Comparison of ENCODE assay signal across 9 cellular contexts in the genomic region with DNA sequence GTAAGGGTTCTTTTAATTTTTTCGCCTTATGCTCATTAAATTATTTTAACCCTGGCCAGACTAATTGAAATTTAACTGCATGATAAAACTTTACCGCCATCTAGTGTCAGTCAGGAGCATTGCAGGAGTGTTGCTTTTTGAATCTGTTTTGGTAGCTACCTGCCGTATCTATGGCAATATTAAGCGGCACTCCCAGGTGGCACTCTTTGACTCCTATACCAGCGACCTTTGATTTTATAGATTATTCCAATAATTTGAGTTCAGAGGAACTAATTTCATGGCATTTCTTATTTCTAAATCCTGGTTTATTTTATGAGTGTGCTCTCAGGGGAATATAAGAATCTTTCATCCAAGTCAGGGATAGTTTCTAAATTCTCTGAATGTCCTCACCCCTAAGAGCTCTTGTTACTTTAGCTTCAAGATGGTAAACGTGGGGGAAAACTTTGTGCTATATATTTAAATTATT.
DNase-seq lines count a peak whose midpoint lies in the region; ATAC-seq and TF ChIP-seq lines count a peak whose summit lies in the region.
"Had no signal": no experiment of that assay in that cellular context is flagged by ENCODE, and none has a peak within 500 bp of the region (broad histone marks: within the 10 kb centered on the region; RNA-seq: fewer than 3 reads in every experiment).

No MANE protein-coding gene starts in this region.

- ATAC-seq in DND-41 (ENCODE audit: insufficient read depth, low read depth) (peak; percentile 75), GM21723 (IDR thresholded peaks at IDR 0.05; ENCODE audit: unreplicated experiment) (peak; percentile 53), GM19328 (IDR thresholded peaks at IDR 0.05; ENCODE audit: unreplicated experiment) (no peak)
- ATAC-seq in stimulated activated naive CD8-positive, alpha-beta T cell treated with anti-CD3 and anti-CD28 coated beads, Interleukin-15, Interleukin-2, amounts not matched to agents 100 U/mL and 50 U/mL, for 24 hours = no peak

- H3K79me2 ChIP-seq in DND-41 (ENCODE audit: insufficient read depth, low read length) (no peaks in the 10 kb centered on the region), mesendoderm (ENCODE audit: control insufficient read depth, insufficient read depth, low read length) (no peaks in the 10 kb centered on the region)

- H2BK5ac ChIP-seq in mesendoderm (ENCODE audit: low read length) = no peak overlapping the region

- peak overlapping the region; percentile 39 for H3K4me3 Mint-ChIP-seq in T-helper 2 cell treated with Interferon-gamma antibody and Interleukin-4, amounts not matched to agents 5 μg/mL and 100 μg/mL, for 36 hours
- H3K4me3 Mint-ChIP-seq: activated naive CD4-positive, alpha-beta T cell treated with anti-CD3 and anti-CD28 coated beads, Interleukin-2, amount 50 U/mL, for 24 hours had no signal

- no peak overlapping the region for H3K27ac Mint-ChIP-seq in T-helper 2 cell treated with Interferon-gamma antibody and Interleukin-4, amounts not matched to agents 5 μg/mL and 100 μg/mL, for 36 hours
- H3K27ac Mint-ChIP-seq: activated naive CD4-positive, alpha-beta T cell treated with anti-CD3 and anti-CD28 coated beads, Interleukin-2, amount 50 U/mL, for 24 hours had no signal

- H3K4me1 ChIP-seq in DND-41 (ENCODE audit: insufficient read depth, low read length) (no peaks in the 10 kb centered on the region), mesendoderm (ENCODE audit: control insufficient read depth, low read depth, low read length) (no peaks in the 10 kb centered on the region)

- H3K4me1 Mint-ChIP-seq in T-helper 2 cell treated with Interferon-gamma antibody and Interleukin-4, amounts not matched to agents 5 μg/mL and 100 μg/mL, for 36 hours (ENCODE audit: low read depth) = peaks cover 17% of the 10 kb centered on the region

- no peak overlapping the region for H3K23ac ChIP-seq in mesendoderm (ENCODE audit: low read length)

- H4K5ac ChIP-seq in mesendoderm (ENCODE audit: low read length) = no peak overlapping the region

- no peak overlapping the region for H2BK120ac ChIP-seq in mesendoderm (ENCODE audit: low read depth, low read length)

- DNase-seq in DND-41 = peak; percentile 50
- peak; percentile 39 for DNase-seq in NCI-H1105 (lab: John Stamatoyannopoulos, UW)
- peak; percentile 15 for DNase-seq in T-helper 2 cell treated with Interferon-gamma antibody and Interleukin-4, amounts not matched to agents 5 μg/mL and 100 μg/mL, for 36 hours (ENCODE audit: low spot score)
- DNase-seq in dermis blood vessel endothelial cell = peak; percentile 77
- DNase-seq in mesendoderm = peak; percentile 82
- peak; percentile 40 for DNase-seq in stimulated activated naive CD8-positive, alpha-beta T cell treated with anti-CD3 and anti-CD28 coated beads, Interleukin-15, Interleukin-2, amounts not matched to agents 100 U/mL and 50 U/mL, for 24 hours

- no peak overlapping the region for H2BK15ac ChIP-seq in mesendoderm (replicated peaks; ENCODE audit: low read depth)

- H3K79me1 ChIP-seq in mesendoderm (ENCODE audit: low read length) = no peaks in the 10 kb centered on the region

- no peaks in the 10 kb centered on the region for H4K20me1 ChIP-seq in DND-41 (ENCODE audit: insufficient read depth, low read length)

- H3K36me3 ChIP-seq in DND-41 (ENCODE audit: insufficient read depth, low read length) = no peaks in the 10 kb centered on the region
- no peaks in the 10 kb centered on the region for H3K36me3 ChIP-seq in mesendoderm (ENCODE audit: control insufficient read depth, insufficient read depth, low read length)

- H3K9me3 ChIP-seq in DND-41 (ENCODE audit: insufficient read depth, low read length, severe bottlenecking) = no peaks in the 10 kb centered on the region

- H3K27ac ChIP-seq in DND-41 (ENCODE audit: low read length) (no peak overlapping the region), mesendoderm (ENCODE audit: low read depth, low read length) (no peak overlapping the region)

- H3K4me2 ChIP-seq in DND-41 (ENCODE audit: insufficient read depth, low read length) (no peak overlapping the region), mesendoderm (ENCODE audit: low read length) (no peak overlapping the region)

- no peak overlapping the region for H3K9ac ChIP-seq in DND-41 (ENCODE audit: low read depth, low read length)
- no peak overlapping the region for H3K9ac ChIP-seq in mesendoderm (ENCODE audit: low read length)

- H3K18ac ChIP-seq in mesendoderm (ENCODE audit: low read length) = no peak overlapping the region

- H2AFZ ChIP-seq in DND-41 (ENCODE audit: low read depth, low read length) = no peak overlapping the region

- no peaks in the 10 kb centered on the region for H3K36me3 Mint-ChIP-seq in T-helper 2 cell treated with Interferon-gamma antibody and Interleukin-4, amounts not matched to agents 5 μg/mL and 100 μg/mL, for 36 hours (ENCODE audit: low read depth)
- H3K36me3 Mint-ChIP-seq: activated naive CD4-positive, alpha-beta T cell treated with anti-CD3 and anti-CD28 coated beads, Interleukin-2, amount 50 U/mL, for 24 hours had no signal

- H4K8ac ChIP-seq in mesendoderm (ENCODE audit: low read depth, low read length) = no peak overlapping the region

- H3K4me3 ChIP-seq in DND-41 (ENCODE audit: low read depth in 1 of 2, low read length in 2 of 2) (no peak overlapping the region), mesendoderm (ENCODE audit: low read length) (no peak overlapping the region)

- no peaks in the 10 kb centered on the region for H3K9me3 Mint-ChIP-seq in T-helper 2 cell treated with Interferon-gamma antibody and Interleukin-4, amounts not matched to agents 5 μg/mL and 100 μg/mL, for 36 hours
- H3K9me3 Mint-ChIP-seq: activated naive CD4-positive, alpha-beta T cell treated with anti-CD3 and anti-CD28 coated beads, Interleukin-2, amount 50 U/mL, for 24 hours had no signal

- peaks cover 12% of the 10 kb centered on the region for H3K27me3 Mint-ChIP-seq in T-helper 2 cell treated with Interferon-gamma antibody and Interleukin-4, amounts not matched to agents 5 μg/mL and 100 μg/mL, for 36 hours (ENCODE audit: low read depth)
- H3K27me3 Mint-ChIP-seq: activated naive CD4-positive, alpha-beta T cell treated with anti-CD3 and anti-CD28 coated beads, Interleukin-2, amount 50 U/mL, for 24 hours had no signal

- H3K27me3 ChIP-seq in DND-41 (ENCODE audit: insufficient read depth, low read length, poor library complexity) (peaks cover 29% of the 10 kb centered on the region), mesendoderm (ENCODE audit: insufficient read depth, low read length, poor library complexity) (no peaks in the 10 kb centered on the region)

- TF ChIP-seq CTCF in DND-41 (IDR thresholded peaks at IDR 0.05; ENCODE audit: borderline replicate concordance, extremely low read depth, low read length, poor library complexity, severe bottlenecking) = peak; percentile 97

- WGBS in mesendoderm (ENCODE audit: extremely low coverage, insufficient coverage, low lambda C conversion rate) = no CpG with 5 or more reads among the region's 6 CpGs

- no peak overlapping the region for H3K4ac ChIP-seq in mesendoderm (ENCODE audit: low read depth, low read length)

- no peak overlapping the region for H3K56ac ChIP-seq in mesendoderm (ENCODE audit: low read length)

- H2AK5ac ChIP-seq in mesendoderm (ENCODE audit: low read length) = no peak overlapping the region

Comparison
In these comparisons a context has a peak if more than half of its experiments do, and no peak if none do; other contexts are left out.
1. ATAC-seq: peak in DND-41 (single experiment) and GM21723 (single experiment); none in stimulated activated naive CD8-positive, alpha-beta T cell treated with anti-CD3 and anti-CD28 coated beads, Interleukin-15, Interleukin-2, amounts not matched to agents 100 U/mL and 50 U/mL, for 24 hours (single experiment) and GM19328 (single experiment).
2. DNase-seq: peak in every context shown above with its lines; median percentile 82 in mesendoderm; 77 in dermis blood vessel endothelial cell; 50 in DND-41; 40 in stimulated activated naive CD8-positive, alpha-beta T cell treated with anti-CD3 and anti-CD28 coated beads, Interleukin-15, Interleukin-2, amounts not matched to agents 100 U/mL and 50 U/mL, for 24 hours; 39 in NCI-H1105; 15 in T-helper 2 cell treated with Interferon-gamma antibody and Interleukin-4, amounts not matched to agents 5 μg/mL and 100 μg/mL, for 36 hours.